In genomic region chr5:55360190-55360589, GRCh38 we compare ENCODE assay signal across 26 cellular contexts. TPM values are rescaled to one million over a fixed set of nuclear protein-coding genes. Genes with fewer than 3 reads are reported as not detected.
DNase-seq lines count a peak whose midpoint lies in the region; ATAC-seq, FAIRE-seq and TF ChIP-seq lines count a peak whose summit lies in the region.
"Had no signal": no experiment of that assay in that cellular context is flagged by ENCODE, and none has a peak within 500 bp of the region (broad histone marks: within the 10 kb centered on the region; RNA-seq: fewer than 3 reads in every experiment).

No MANE protein-coding gene starts in this region.

- no peak overlapping the region for H3K4me2 ChIP-seq in astrocyte (ENCODE audit: low read length)
- H3K4me2 ChIP-seq: BLaER1 treated with 17β-estradiol and CSF1 and Interleukin-3, amounts not matched to agents 10 nM and 100 nM had no signal

- DNase-seq in AG04449 (ENCODE audit: low read depth, low spot score) (peak; percentile 3), HFFc6 (peak; percentile 36), astrocyte (ENCODE audit: low read depth) (peak; percentile 20), fibroblast of pulmonary artery (ENCODE audit: low read depth) (peak; percentile 29), coronary artery (ENCODE audit: low spot score) (no peak), DMS 273 (lab: John Stamatoyannopoulos, UW; ENCODE audit: unreplicated experiment) (no peak)
- DNase-seq: ACHN; COR-L47; DND-41; effector CD4-positive, alpha-beta T cell; erythroblast; glutamatergic neuron; Karpas-422; NCI-H1092 treated with DMSO at 0.1 percent for 48 hours; NCI-H2029; NCI-H446; pancreas; right cardiac atrium; SHP77; stimulated activated naive CD8-positive, alpha-beta T cell treated with anti-CD3 and anti-CD28 coated beads, Interleukin-15, Interleukin-2, amounts not matched to agents 100 U/mL and 50 U/mL, for 24 hours; T-helper 9 cell had no signal

- H3K4me1 ChIP-seq in astrocyte (ENCODE audit: insufficient read depth, low read length): no peaks in the 10 kb centered on the region
- H3K4me1 ChIP-seq: BLaER1 treated with 17β-estradiol and CSF1 and Interleukin-3, amounts not matched to agents 10 nM and 100 nM had no signal

- no peak for TF ChIP-seq CTCF in AG04449 (IDR thresholded peaks at IDR 0.05; ENCODE audit: insufficient read depth, low read length, missing control alignments)
- TF ChIP-seq CTCF in HFFc6 (IDR thresholded peaks at IDR 0.05): no peak
- TF ChIP-seq CTCF in astrocyte (IDR thresholded peaks at IDR 0.05; ENCODE audit: insufficient read depth, low read depth, low read length): no peak
- TF ChIP-seq CTCF in fibroblast of pulmonary artery (IDR thresholded peaks at IDR 0.05; ENCODE audit: low read length, missing control alignments): no peak
- TF ChIP-seq CTCF in coronary artery (IDR thresholded peaks at IDR 0.05): no peak

- no peak overlapping the region for H3K4me3 ChIP-seq in AG04449 (ENCODE audit: low read depth, low read length)
- H3K4me3 ChIP-seq in astrocyte (ENCODE audit: insufficient read depth, low read depth, low read length): no peak overlapping the region
- no peak overlapping the region for H3K4me3 ChIP-seq in fibroblast of pulmonary artery (replicated peaks; ENCODE audit: low read depth, low read length)
- H3K4me3 ChIP-seq in coronary artery: no peak overlapping the region
- H3K4me3 ChIP-seq: BLaER1 treated with 17β-estradiol and CSF1 and Interleukin-3, amounts not matched to agents 10 nM and 100 nM; pancreas had no signal

- no peaks in the 10 kb centered on the region for H3K79me2 ChIP-seq in astrocyte (ENCODE audit: insufficient read depth, low read length)

- H3K9ac ChIP-seq in astrocyte (ENCODE audit: low read length): no peak overlapping the region
- H3K9ac ChIP-seq: BLaER1 treated with 17β-estradiol and CSF1 and Interleukin-3, amounts not matched to agents 10 nM and 100 nM had no signal

- no peaks in the 10 kb centered on the region for H3K27me3 Mint-ChIP-seq in HFFc6 (ENCODE audit: insufficient read depth)
- H3K27me3 Mint-ChIP-seq in astrocyte (ENCODE audit: low read depth, unreplicated experiment): no peaks in the 10 kb centered on the region

- FAIRE-seq in astrocyte (lab: Jason Lieb, UNC): no peak
- FAIRE-seq: GM12892, pancreas had no signal

- no peaks in the 10 kb centered on the region for H3K9me3 ChIP-seq in astrocyte (ENCODE audit: insufficient read depth, low read depth, low read length)
- H3K9me3 ChIP-seq: pancreas had no signal

- H3K27ac Mint-ChIP-seq in HFFc6 (peak overlapping the region; percentile 61; the same call in 1 of the 2 replicates), astrocyte (ENCODE audit: unreplicated experiment) (no peak overlapping the region)
- H3K27ac Mint-ChIP-seq: activated naive CD4-positive, alpha-beta T cell treated with anti-CD3 and anti-CD28 coated beads, Interleukin-2, amount 50 U/mL, for 72 hours had no signal

- POLR2A ChIA-PET in AG04449 (lab: Yijun Ruan, JAX): no interaction called here

- peaks cover 27% of the 10 kb centered on the region for H3K36me3 Mint-ChIP-seq in HFFc6 (ENCODE audit: low read depth)
- H3K36me3 Mint-ChIP-seq in astrocyte (ENCODE audit: low read depth, unreplicated experiment): peaks cover 30% of the 10 kb centered on the region

- ATAC-seq in HG03039 (IDR thresholded peaks at IDR 0.05; ENCODE audit: unreplicated experiment) (no peak), GM21447 (IDR thresholded peaks at IDR 0.05; ENCODE audit: unreplicated experiment) (no peak)
- ATAC-seq: activated naive CD4-positive, alpha-beta T cell treated with anti-CD3 and anti-CD28 coated beads, Interleukin-2, amount 50 U/mL, for 72 hours; pancreas; right cardiac atrium; stimulated activated naive CD8-positive, alpha-beta T cell treated with anti-CD3 and anti-CD28 coated beads, Interleukin-15, Interleukin-2, amounts not matched to agents 100 U/mL and 50 U/mL, for 24 hours had no signal

- CTCF ChIA-PET in AG04449 (lab: Yijun Ruan, JAX): interaction anchor here (1.2 to 1.8 kb wide), 4 partner anchors 35 to 560 kb away, joined by 3 to 11 read pairs (median 4); no protein-coding TSS in a partner anchor

- H3K27ac ChIP-seq in astrocyte (ENCODE audit: low read depth, low read length) (no peak overlapping the region), coronary artery (no peak overlapping the region)
- H3K27ac ChIP-seq: BLaER1 treated with 17β-estradiol and CSF1 and Interleukin-3, amounts not matched to agents 10 nM and 100 nM; pancreas had no signal

- H2AFZ ChIP-seq in astrocyte (ENCODE audit: low read depth, low read length): no peak overlapping the region

- peaks cover 19% of the 10 kb centered on the region for H3K36me3 ChIP-seq in astrocyte (ENCODE audit: insufficient read depth, low read length)

- no peaks in the 10 kb centered on the region for H3K27me3 ChIP-seq in astrocyte (ENCODE audit: insufficient read depth, low read length)
- H3K27me3 ChIP-seq: BLaER1 treated with 17β-estradiol and CSF1 and Interleukin-3, amounts not matched to agents 10 nM and 100 nM; pancreas had no signal

- H3K4me1 Mint-ChIP-seq in HFFc6 (ENCODE audit: low read depth): peaks cover 29% of the 10 kb centered on the region
- peaks cover 18% of the 10 kb centered on the region for H3K4me1 Mint-ChIP-seq in astrocyte (ENCODE audit: low read depth, unreplicated experiment)

- H3K4me3 Mint-ChIP-seq in HFFc6 (no peak overlapping the region), astrocyte (ENCODE audit: unreplicated experiment) (no peak overlapping the region)

- H4K20me1 ChIP-seq in astrocyte (ENCODE audit: insufficient read depth, low read length): peaks cover 8% of the 10 kb centered on the region

- H3K9me3 Mint-ChIP-seq in HFFc6 (peaks cover 8% of the 10 kb centered on the region), astrocyte (ENCODE audit: unreplicated experiment) (peaks cover 2% of the 10 kb centered on the region)
- H3K9me3 Mint-ChIP-seq: activated naive CD4-positive, alpha-beta T cell treated with anti-CD3 and anti-CD28 coated beads, Interleukin-2, amount 50 U/mL, for 72 hours had no signal

RNA-seq across cellular contexts. Expression of gene MTREX, which starts 52.4 kb away (rescaled TPM):
- 10 to 100 TPM; 65.1 to 78.2 (median 70.1) TPM for total RNA-seq in HFFc6 (2021; fragmentation: NEBNext Ultra II Directional; extraction: Animal tissue kit (Norgen Biotek cat#: 25700))
- 68.1 and 68.7 TPM in 2 replicates for total RNA-seq in astrocyte

RNA-seq across cellular contexts. Expression of gene DHX29, which starts 52.7 kb away (rescaled TPM):
- 10 to 100 TPM; 35.7 to 45.8 (median 41.7) TPM for total RNA-seq in HFFc6 (2021; fragmentation: NEBNext Ultra II Directional; extraction: Animal tissue kit (Norgen Biotek cat#: 25700))
- 27.0 and 28.8 TPM in 2 replicates for total RNA-seq in astrocyte

Comparison
In these comparisons a context has a peak if more than half of its experiments do, and no peak if none do; other contexts are left out.
1. DNase-seq: peak in AG04449 (single experiment), HFFc6 (single experiment), astrocyte (single experiment) and fibroblast of pulmonary artery (single experiment); none in coronary artery (single experiment) and DMS 273 (single experiment).